Comparison of ENCODE assay signal across 21 cellular contexts in genomic region chr6:6801002-6801329, GRCh38.
DNase-seq lines count a peak whose midpoint lies in the region; ATAC-seq and TF ChIP-seq lines count a peak whose summit lies in the region.
"Had no signal": no experiment of that assay in that cellular context is flagged by ENCODE, and none has a peak within 500 bp of the region (broad histone marks: within the 10 kb centered on the region; RNA-seq: fewer than 3 reads in every experiment).

No MANE protein-coding gene starts in this region.

- no peaks in the 10 kb centered on the region for H3K36me3 Mint-ChIP-seq in activated CD8-positive, alpha-beta memory T cell treated with anti-CD3 and anti-CD28 coated beads, Interleukin-2, amount 10 ng/mL, durations not matched to agents 7 days and 5 days
- H3K36me3 Mint-ChIP-seq: T-cell had no signal

- H3K27ac ChIP-seq in OCI-LY3 (ENCODE audit: low read length), result peak overlapping the region; percentile 95
- H3K27ac ChIP-seq in esophagus (ENCODE audit: low read depth in 2 of 2, low read length in 1 of 2), result peak overlapping the region; percentile 72 to 90
- H3K27ac ChIP-seq in upper lobe of right lung, result no peak overlapping the region
- H3K27ac ChIP-seq: gastroesophageal sphincter, transverse colon had no signal

- intact Hi-C loops in upper lobe of right lung (cut with DNase I), result no loop called here

- H3K27me3 Mint-ChIP-seq in activated CD8-positive, alpha-beta memory T cell treated with anti-CD3 and anti-CD28 coated beads, Interleukin-2, amount 10 ng/mL, durations not matched to agents 7 days and 5 days, result peaks cover under 1% of the 10 kb centered on the region

- H3K36me3 ChIP-seq in OCI-LY3 (replicated peaks; ENCODE audit: low read depth, low read length), result peaks cover 5% of the 10 kb centered on the region
- H3K36me3 ChIP-seq in esophagus (ENCODE audit: control insufficient read depth in 2 of 2, insufficient read depth in 2 of 2, low read length in 1 of 2), result no peaks in the 10 kb centered on the region
- no peaks in the 10 kb centered on the region for H3K36me3 ChIP-seq in upper lobe of right lung
- H3K36me3 ChIP-seq: gastroesophageal sphincter, transverse colon had no signal

- ATAC-seq in activated CD8-positive, alpha-beta memory T cell treated with anti-CD3 and anti-CD28 coated beads, Interleukin-2, amount 10 ng/mL, durations not matched to agents 7 days and 5 days, result no peak
- ATAC-seq in upper lobe of right lung (peak; percentile 21), GM18858 (IDR thresholded peaks at IDR 0.05; ENCODE audit: unreplicated experiment) (no peak), GM19395 (IDR thresholded peaks at IDR 0.05; ENCODE audit: unreplicated experiment) (no peak)
- ATAC-seq: esophagus mucosa, gastroesophageal sphincter, T-cell had no signal

- no peak for DNase-seq in activated CD8-positive, alpha-beta memory T cell treated with anti-CD3 and anti-CD28 coated beads, Interleukin-2, amount 10 ng/mL, durations not matched to agents 7 days and 5 days
- DNase-seq in activated CD8-positive, alpha-beta memory T cell treated with anti-CD3 and anti-CD28 coated beads, Interleukin-2, amount 50 U/mL, for 48 hours, result no peak
- no peak for DNase-seq in upper lobe of right lung
- DNase-seq in NCI-H1105 (lab: John Stamatoyannopoulos, UW), result no peak
- DNase-seq: C1 segment of cervical spinal cord; cerebellar nuclear complex; effector CD4-positive, alpha-beta T cell; NCI-H2171; NCI-H526; nucleus accumbens; SHP77 treated with DMSO at 0.1 percent for 48 hours; stimulated activated CD4-positive, alpha-beta T cell treated with anti-CD3 and anti-CD28 coated beads, Interleukin-2, amount 100 ng/mL, for 48 hours; T-cell; transverse colon had no signal

- H2AFZ ChIP-seq in OCI-LY3 (ENCODE audit: low read depth, low read length), result no peak overlapping the region

- CTCF ChIA-PET in activated CD8-positive, alpha-beta memory T cell treated with anti-CD3 and anti-CD28 coated beads, Interleukin-2, amount 10 ng/mL, durations not matched to agents 7 days and 5 days (lab: Charles Lee), result interaction anchor here (0.7 kb wide), 1 partner anchor 24 kb away, joined by 4 read pairs; no protein-coding TSS in a partner anchor

- H3K9me3 ChIP-seq in OCI-LY3 (ENCODE audit: insufficient read depth, low read length), result no peaks in the 10 kb centered on the region; the same call in 1 of the 2 replicates
- no peaks in the 10 kb centered on the region for H3K9me3 ChIP-seq in esophagus (ENCODE audit: control insufficient read depth in 2 of 2, insufficient read depth in 1 of 2, low read depth in 1 of 2, low read length in 1 of 2)
- no peaks in the 10 kb centered on the region for H3K9me3 ChIP-seq in upper lobe of right lung
- H3K9me3 ChIP-seq: gastroesophageal sphincter, transverse colon had no signal

- H3K27ac Mint-ChIP-seq in activated CD8-positive, alpha-beta memory T cell treated with anti-CD3 and anti-CD28 coated beads, Interleukin-2, amount 10 ng/mL, durations not matched to agents 7 days and 5 days, result peak overlapping the region; percentile 29
- H3K27ac Mint-ChIP-seq: activated CD4-positive, alpha-beta T cell treated with anti-CD3 and anti-CD28 coated beads for 36 hours; T-cell had no signal

- TF ChIP-seq CTCF in OCI-LY3 (IDR thresholded peaks at IDR 0.05; ENCODE audit: low read depth, low read length) (peak; percentile 16; the same call in 1 of the 2 replicates), upper lobe of right lung (IDR thresholded peaks at IDR 0.05) (no peak)

- H3K4me3 Mint-ChIP-seq in activated CD8-positive, alpha-beta memory T cell treated with anti-CD3 and anti-CD28 coated beads, Interleukin-2, amount 10 ng/mL, durations not matched to agents 7 days and 5 days, result no peak overlapping the region
- H3K4me3 Mint-ChIP-seq: activated CD4-positive, alpha-beta T cell treated with anti-CD3 and anti-CD28 coated beads for 36 hours; T-cell had no signal

- H3K4me2 ChIP-seq in OCI-LY3 (ENCODE audit: low read length), result peak overlapping the region; percentile 90

- no peaks in the 10 kb centered on the region for H3K9me3 Mint-ChIP-seq in activated CD8-positive, alpha-beta memory T cell treated with anti-CD3 and anti-CD28 coated beads, Interleukin-2, amount 10 ng/mL, durations not matched to agents 7 days and 5 days (ENCODE audit: low read depth)
- H3K9me3 Mint-ChIP-seq: T-cell had no signal

- H3K9ac ChIP-seq in OCI-LY3 (ENCODE audit: low read length), result peak overlapping the region; percentile 50; the same call in 1 of the 2 replicates

- 91 to 93% methylated on average over 6 of the region's 6 CpGs for WGBS in esophagus, 2 donors

- peaks cover 30% of the 10 kb centered on the region for H3K27me3 ChIP-seq in OCI-LY3 (ENCODE audit: low read depth, low read length)
- no peaks in the 10 kb centered on the region for H3K27me3 ChIP-seq in esophagus (ENCODE audit: control insufficient read depth in 1 of 2, insufficient read depth in 2 of 2, low read length in 2 of 2)
- H3K27me3 ChIP-seq in upper lobe of right lung, result no peaks in the 10 kb centered on the region
- H3K27me3 ChIP-seq: transverse colon had no signal

- H3K4me3 ChIP-seq in OCI-LY3 (ENCODE audit: low read length) (peak overlapping the region; percentile 62), esophagus (ENCODE audit: low read depth in 1 of 2, low read length in 2 of 2) (no peak overlapping the region), upper lobe of right lung (no peak overlapping the region)
- H3K4me3 ChIP-seq: gastroesophageal sphincter, transverse colon had no signal

- no peaks in the 10 kb centered on the region for H3K79me2 ChIP-seq in OCI-LY3 (ENCODE audit: low read length)

- H3K4me1 Mint-ChIP-seq in activated CD8-positive, alpha-beta memory T cell treated with anti-CD3 and anti-CD28 coated beads, Interleukin-2, amount 10 ng/mL, durations not matched to agents 7 days and 5 days, result peaks cover 61% of the 10 kb centered on the region

- H4K20me1 ChIP-seq in OCI-LY3 (ENCODE audit: insufficient read depth, low read length), result no peaks in the 10 kb centered on the region

- H3K4me1 ChIP-seq in OCI-LY3 (ENCODE audit: low read length) (peaks cover 95% of the 10 kb centered on the region), esophagus (ENCODE audit: control insufficient read depth in 2 of 2, insufficient read depth in 2 of 2, low read length in 1 of 2) (peaks cover 3 to 23% of the 10 kb centered on the region in 2 donors), upper lobe of right lung (no peaks in the 10 kb centered on the region)
- H3K4me1 ChIP-seq: gastroesophageal sphincter, transverse colon had no signal
